ENCODE assay signal across 9 cellular contexts in the genomic region with DNA sequence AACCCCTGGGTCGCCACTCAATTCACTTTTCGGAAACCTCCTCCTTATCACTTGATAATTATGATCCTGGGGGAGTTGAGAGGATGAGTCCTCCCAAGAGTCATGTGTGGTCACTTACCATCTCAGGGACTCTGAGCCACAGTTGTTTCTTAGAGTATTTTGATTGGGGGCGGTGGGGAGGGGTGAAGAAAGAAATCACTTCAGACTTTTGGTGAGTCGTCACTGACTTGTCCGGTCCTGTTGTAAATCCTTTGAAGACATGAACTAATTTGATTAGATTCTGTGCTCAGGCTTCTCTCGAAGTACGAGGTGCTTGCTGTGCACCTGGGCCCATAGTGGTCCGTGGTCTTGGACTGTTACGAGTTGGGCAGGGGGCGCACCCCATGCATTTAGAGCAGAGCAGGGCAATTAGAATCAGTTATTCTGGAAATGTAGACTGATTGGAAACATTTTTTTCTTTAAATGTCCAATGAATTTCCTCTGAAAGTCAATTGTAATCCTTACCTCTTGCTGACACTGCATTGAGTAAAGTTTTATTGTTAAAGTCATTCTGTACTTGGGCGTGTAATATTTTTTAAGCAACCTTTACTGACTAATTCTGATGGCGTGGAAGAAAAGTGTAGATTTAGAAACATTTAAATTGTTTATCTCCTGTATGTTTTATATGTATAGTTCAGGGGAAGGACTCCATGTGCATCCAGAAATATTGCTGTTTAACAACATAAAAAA.
DNase-seq lines count a peak whose midpoint lies in the region; ATAC-seq, FAIRE-seq and TF ChIP-seq lines count a peak whose summit lies in the region.
"Had no signal": no experiment of that assay in that cellular context is flagged by ENCODE, and none has a peak within 500 bp of the region (broad histone marks: within the 10 kb centered on the region; RNA-seq: fewer than 3 reads in every experiment).

No MANE protein-coding gene starts in this region.

- peaks cover 9% of the 10 kb centered on the region for H3F3A ChIP-seq in smooth muscle cell (ENCODE audit: low read depth)

- peaks cover 38% of the 10 kb centered on the region for H3K79me2 ChIP-seq in smooth muscle cell (ENCODE audit: low read depth)

- H3K4me3 Mint-ChIP-seq in activated CD4-positive, alpha-beta T cell treated with anti-CD3 and anti-CD28 coated beads, Interleukin-2, amount 10 ng/mL, durations not matched to agents 24 days and 14 days: peak overlapping the region; percentile 84

- peaks cover 17% of the 10 kb centered on the region for H3K36me3 Mint-ChIP-seq in activated CD4-positive, alpha-beta T cell treated with anti-CD3 and anti-CD28 coated beads, Interleukin-2, amount 10 ng/mL, durations not matched to agents 24 days and 14 days (ENCODE audit: low read depth)

- peak overlapping the region; percentile 62 for H3K27ac Mint-ChIP-seq in activated CD4-positive, alpha-beta T cell treated with anti-CD3 and anti-CD28 coated beads, Interleukin-2, amount 10 ng/mL, durations not matched to agents 24 days and 14 days

- peaks cover 26% of the 10 kb centered on the region for H3K4me1 Mint-ChIP-seq in activated CD4-positive, alpha-beta T cell treated with anti-CD3 and anti-CD28 coated beads, Interleukin-2, amount 10 ng/mL, durations not matched to agents 24 days and 14 days

- no peaks in the 10 kb centered on the region for H4K20me1 ChIP-seq in smooth muscle cell (ENCODE audit: low read depth)

- no peak for DNase-seq in activated CD4-positive, alpha-beta T cell treated with anti-CD3 and anti-CD28 coated beads, Interleukin-2, amount 10 ng/mL, durations not matched to agents 24 days and 14 days
- DNase-seq in activated CD4-positive, alpha-beta T cell treated with anti-CD3 and anti-CD28 coated beads, Interleukin-2, amount 50 U/mL, for 4 hours: no peak
- DNase-seq in RCC 7860 (ENCODE audit: low spot score): peak; percentile 28
- peak; percentile 16 for DNase-seq in epithelial cell of prostate (ENCODE audit: low read depth, low spot score)
- no peak for DNase-seq in smooth muscle cell (lab: John Stamatoyannopoulos, UW; ENCODE audit: unreplicated experiment)
- DNase-seq in AG20443 (ENCODE audit: low spot score): no peak
- DNase-seq: foreskin melanocyte had no signal

- TF ChIP-seq CTCF in smooth muscle cell (IDR thresholded peaks at IDR 0.05; ENCODE audit: borderline replicate concordance, insufficient read depth, poor library complexity, severe bottlenecking): no peak

- peaks cover 18% of the 10 kb centered on the region for H3K4me1 ChIP-seq in smooth muscle cell (ENCODE audit: low read depth)

- H3K9ac ChIP-seq in smooth muscle cell (ENCODE audit: low read depth): no peak overlapping the region

- FAIRE-seq in RCC 7860 (lab: Jason Lieb, UNC): no peak

- intact Hi-C loops in activated CD4-positive, alpha-beta T cell treated with anti-CD3 and anti-CD28 coated beads, Interleukin-2, amount 10 ng/mL, durations not matched to agents 24 days and 14 days (cut with micrococcal nuclease): no loop called here

- no peaks in the 10 kb centered on the region for H3K9me3 Mint-ChIP-seq in activated CD4-positive, alpha-beta T cell treated with anti-CD3 and anti-CD28 coated beads, Interleukin-2, amount 10 ng/mL, durations not matched to agents 24 days and 14 days

- peak overlapping the region; percentile 76 for H3K27ac ChIP-seq in epithelial cell of prostate
- H3K27ac ChIP-seq in smooth muscle cell (ENCODE audit: low read depth): peak overlapping the region; percentile 31

- no peaks in the 10 kb centered on the region for H3K27me3 ChIP-seq in smooth muscle cell (ENCODE audit: low read depth)

- WGBS in smooth muscle cell (ENCODE audit: low lambda C conversion rate): 71% methylated on average over 12 of the region's 12 CpGs

- peak overlapping the region; percentile 63 for H3K4me3 ChIP-seq in smooth muscle cell

- no peak overlapping the region for H2AFZ ChIP-seq in smooth muscle cell (ENCODE audit: low read depth)

- ATAC-seq in GM21423 (IDR thresholded peaks at IDR 0.05; ENCODE audit: unreplicated experiment) (no peak), GM19035 (IDR thresholded peaks at IDR 0.05; ENCODE audit: unreplicated experiment) (no peak)

- H3K36me3 ChIP-seq in smooth muscle cell (ENCODE audit: low read depth): no peaks in the 10 kb centered on the region

- H3K9me3 ChIP-seq in smooth muscle cell (replicated peaks; ENCODE audit: low read depth): no peaks in the 10 kb centered on the region

- peaks cover 3% of the 10 kb centered on the region for H3K27me3 Mint-ChIP-seq in activated CD4-positive, alpha-beta T cell treated with anti-CD3 and anti-CD28 coated beads, Interleukin-2, amount 10 ng/mL, durations not matched to agents 24 days and 14 days

- H3K4me2 ChIP-seq in smooth muscle cell: peak overlapping the region; percentile 83

Comparison
In these comparisons a context has a peak if more than half of its experiments do, and no peak if none do; other contexts are left out.
1. DNase-seq: peak in RCC 7860 (single experiment) and epithelial cell of prostate (single experiment); none in activated CD4-positive, alpha-beta T cell treated with anti-CD3 and anti-CD28 coated beads, Interleukin-2, amount 10 ng/mL, durations not matched to agents 24 days and 14 days (single experiment), activated CD4-positive, alpha-beta T cell treated with anti-CD3 and anti-CD28 coated beads, Interleukin-2, amount 50 U/mL, for 4 hours (0 of 2), smooth muscle cell (single experiment) and AG20443 (single experiment).